ENCODE assay signal across 2 cellular contexts in genomic region chr12:110543252-110543959, GRCh38.
TF ChIP-seq lines count a peak whose summit lies in the region.

No MANE protein-coding gene starts in this region.

TF ChIP-seq in IMR-90, 13 proteins besides CTCF, POLR2A, EP300 and RAD21 (continued from another document):
- TF ChIP-seq FOS (IDR thresholded peaks at IDR 0.05; ENCODE audit: low read depth, low read length) (no peak), MXI1 (IDR thresholded peaks at IDR 0.05; ENCODE audit: borderline replicate concordance, low read depth, low read length) (no peak), NFE2L2 (IDR thresholded peaks at IDR 0.05; ENCODE audit: low read depth, low read length) (no peak), RFX5 (IDR thresholded peaks at IDR 0.05; ENCODE audit: low read depth, low read length) (no peak), CHD1 (IDR thresholded peaks at IDR 0.05; ENCODE audit: low read depth, low read length) (no peak), ELK1 (IDR thresholded peaks at IDR 0.05; ENCODE audit: borderline replicate concordance, low read depth, low read length) (no peak), SMC3 (IDR thresholded peaks at IDR 0.05; ENCODE audit: low read depth, low read length) (no peak), MAZ (IDR thresholded peaks at IDR 0.05; ENCODE audit: borderline replicate concordance, low read depth, low read length) (no peak), RCOR1 (IDR thresholded peaks at IDR 0.05; ENCODE audit: insufficient replicate concordance, low read length) (no peak), MAFK (IDR thresholded peaks at IDR 0.05; ENCODE audit: low read depth, low read length) (no peak)

TF ChIP-seq in HEK293T, 16 proteins besides CTCF, POLR2A, EP300 and RAD21 (continued from another document):
- no peak for TF ChIP-seq ELF4 (IDR thresholded peaks at IDR 0.05)
- TF ChIP-seq FOXA1 (IDR thresholded peaks at IDR 0.05): no peak
- no peak for TF ChIP-seq BHLHE40 (IDR thresholded peaks at IDR 0.05; ENCODE audit: borderline replicate concordance)
- TF ChIP-seq L3MBTL2 (conservative IDR thresholded peaks at IDR 0.05): no peak
- TF ChIP-seq SP1 (IDR thresholded peaks at IDR 0.05): no peak
- TF ChIP-seq FOXM1 (IDR thresholded peaks at IDR 0.05; ENCODE audit: borderline replicate concordance): no peak
- no peak for TF ChIP-seq LEF1 (IDR thresholded peaks at IDR 0.05; ENCODE audit: borderline replicate concordance)
